1 cellular context compared by ENCODE assay signal in genomic region chr5:56812110-56812509, GRCh38.
TF ChIP-seq lines count a peak whose summit lies in the region.

No MANE protein-coding gene starts in this region.

TF ChIP-seq in K562, 482 proteins besides CTCF, POLR2A, EP300 and RAD21 (continued from another document and continues in another):
- TF ChIP-seq ZNF318 (IDR thresholded peaks at IDR 0.05; ENCODE audit: borderline replicate concordance in 1 of 2, low read depth in 1 of 2) (no peak), E2F5 (CRISPR knock-in tag; IDR thresholded peaks at IDR 0.05) (no peak), HDAC8 (tag; IDR thresholded peaks at IDR 0.05) (no peak), ZNF395 (CRISPR knock-in tag; IDR thresholded peaks at IDR 0.05) (no peak), ARID1B (IDR thresholded peaks at IDR 0.05) (peak; percentile 76), CUX1 (CRISPR knock-in tag; IDR thresholded peaks at IDR 0.05) (no peak), NRF1 (conservative IDR thresholded peaks at IDR 0.05 in 1 of 2, IDR thresholded peaks at IDR 0.05 in 1 of 2) (peak; percentile 24 to 34; a peak in 3 of 4 replicates), HMGN3 (IDR thresholded peaks at IDR 0.05; ENCODE audit: borderline replicate concordance, extremely low read depth, insufficient read length, low read depth, low read length) (no peak), CREB3 (tag; conservative IDR thresholded peaks at IDR 0.05; ENCODE audit: low read depth) (no peak), HMBOX1 (IDR thresholded peaks at IDR 0.05) (peak; percentile 89), PHB (CRISPR knock-in tag; IDR thresholded peaks at IDR 0.05) (no peak), STAT5A (IDR thresholded peaks at IDR 0.05; ENCODE audit: borderline replicate concordance, low read length) (peak; percentile 46; the same call in 1 of the 2 replicates), BHLHE40 (IDR thresholded peaks at IDR 0.05; ENCODE audit: low read length) (0 out of 2 replicates have a peak, but pooled peaks have one; percentile 23), MEIS2 (IDR thresholded peaks at IDR 0.05; ENCODE audit: partially characterized antibody) (no peak), AFF4 (CRISPR knock-in tag; IDR thresholded peaks at IDR 0.05) (no peak), ZNF280A (IDR thresholded peaks at IDR 0.05; ENCODE audit: low read depth, partially characterized antibody) (no peak), IFI16 (CRISPR knock-in tag; IDR thresholded peaks at IDR 0.05) (no peak), PREB (CRISPR knock-in tag; IDR thresholded peaks at IDR 0.05) (no peak), SAP30 (IDR thresholded peaks at IDR 0.05; ENCODE audit: borderline replicate concordance, insufficient read depth, low read depth, low read length, poor library complexity, severe bottlenecking) (no peak), RCOR1 (IDR thresholded peaks at IDR 0.05; ENCODE audit: borderline replicate concordance in 1 of 2, low read depth in 2 of 2, low read length in 2 of 2) (peak in 1 of 2 experiments; percentile 83; a peak in 2 of 4 replicates), ZNF583 (CRISPR knock-in tag; IDR thresholded peaks at IDR 0.05) (no peak), CBX2 (IDR thresholded peaks at IDR 0.05; ENCODE audit: insufficient read depth, low read length, poor library complexity, severe bottlenecking) (no peak), TEAD4 (IDR thresholded peaks at IDR 0.05; ENCODE audit: low read length) (peak; percentile 73), TEAD4 (CRISPR knock-in tag; IDR thresholded peaks at IDR 0.05; ENCODE audit: borderline replicate concordance) (no peak), SMARCE1 (IDR thresholded peaks at IDR 0.05) (peak; percentile 73), DPF2 (IDR thresholded peaks at IDR 0.05) (peak; percentile 86), SOX6 (IDR thresholded peaks at IDR 0.05) (peak; percentile 48; the same call in 1 of the 2 replicates), SP1 (CRISPR knock-in tag; IDR thresholded peaks at IDR 0.05) (no peak), BACH1 (tag; IDR thresholded peaks at IDR 0.05) (peak; percentile 95), RHOXF2B (CRISPR knock-in tag; conservative IDR thresholded peaks at IDR 0.05) (no peak)
